In genomic region chr17:44610331-44610730, GRCh38 we compare ENCODE assay signal across 30 cellular contexts. TPM values are rescaled to one million over a fixed set of nuclear protein-coding genes. Genes with fewer than 3 reads are reported as not detected.
A peak's percentile ranks its signal among the peaks of the same experiment; 100 is the strongest.
DNase-seq lines count a peak whose midpoint lies in the region; ATAC-seq, FAIRE-seq and TF ChIP-seq lines count a peak whose summit lies in the region.
"Had no signal": no experiment of that assay in that cellular context is flagged by ENCODE, and none has a peak within 500 bp of the region (broad histone marks: within the 10 kb centered on the region; RNA-seq: fewer than 3 reads in every experiment).

No MANE protein-coding gene starts in this region.

- H3K9me3 ChIP-seq in BLaER1 treated with 17β-estradiol and CSF1 and Interleukin-3, amounts not matched to agents 10 nM and 100 nM (replicated peaks in 1 of 11), result peaks cover 0 to 9% (median 6%) of the 10 kb centered on the region in 11 experiments; a peak in 8 of 22 replicates
- H3K9me3 ChIP-seq in K562 (replicated peaks; ENCODE audit: control insufficient read depth, insufficient read depth, low read depth, low read length) (no peaks in the 10 kb centered on the region), small intestine (ENCODE audit: control insufficient read depth, low read depth) (no peaks in the 10 kb centered on the region)
- H3K9me3 ChIP-seq: gastrocnemius medialis, thoracic aorta had no signal

- no peaks in the 10 kb centered on the region for H3K79me2 ChIP-seq in K562 (ENCODE audit: control insufficient read depth, insufficient read depth, low read length)

- no peak overlapping the region for H2AFZ ChIP-seq in K562 (ENCODE audit: low read depth, low read length)

- H3K36me3 Mint-ChIP-seq in nephron (ENCODE audit: low read depth), result no peaks in the 10 kb centered on the region
- H3K36me3 Mint-ChIP-seq: activated naive CD4-positive, alpha-beta T cell treated with anti-CD3 and anti-CD28 coated beads, Interleukin-2, amount 50 U/mL, for 72 hours; CD8-positive, alpha-beta T cell had no signal

- no peak for TF ChIP-seq POLR2A in K562 (conservative IDR thresholded peaks at IDR 0.05)

- H3K36me3 ChIP-seq in BLaER1 treated with 17β-estradiol and CSF1 and Interleukin-3, amounts not matched to agents 10 nM and 100 nM, result no peaks in the 10 kb centered on the region
- H3K36me3 ChIP-seq in K562 (ENCODE audit: control insufficient read depth, insufficient read depth, low read length), result no peaks in the 10 kb centered on the region
- H3K36me3 ChIP-seq in small intestine (ENCODE audit: control insufficient read depth in 2 of 2, insufficient read depth in 2 of 2, low read length in 2 of 2), result no peaks in the 10 kb centered on the region
- H3K36me3 ChIP-seq: brain microvascular endothelial cell, gastrocnemius medialis, thoracic aorta had no signal

- CTCF ChIA-PET in K562 (lab: Yijun Ruan, JAX; ENCODE audit: low intra/inter-chr PET ratio), result no interaction called here

- FAIRE-seq in K562 (lab: Jason Lieb, UNC) (no peak), small intestine (lab: Jason Lieb, UNC) (no peak)
- FAIRE-seq: endothelial cell of umbilical vein, GM12878, RCC 7860 had no signal

- TF ChIP-seq EP300 in K562 (IDR thresholded peaks at IDR 0.05; ENCODE audit: low read length), result no peak

- ATAC-seq in K562 (no peak), GM21381 (IDR thresholded peaks at IDR 0.05; ENCODE audit: unreplicated experiment) (no peak)
- ATAC-seq: activated naive CD4-positive, alpha-beta T cell treated with anti-CD3 and anti-CD28 coated beads, Interleukin-2, amount 50 U/mL, for 72 hours; CD8-positive, alpha-beta T cell; gastrocnemius medialis; GM12878; HCT116; right cardiac atrium had no signal

- H3K4me1 Mint-ChIP-seq in nephron, result peaks cover 50% of the 10 kb centered on the region
- H3K4me1 Mint-ChIP-seq: activated CD4-positive, alpha-beta T cell treated with anti-CD3 and anti-CD28 coated beads, Interleukin-2, amount 10 ng/mL, durations not matched to agents 7 days and 5 days had no signal

- H3K9ac ChIP-seq in BLaER1 treated with 17β-estradiol and CSF1 and Interleukin-3, amounts not matched to agents 10 nM and 100 nM, result peak overlapping the region in 4 of 11 experiments; percentile 4 to 58 (median 30); a peak in 5 of 22 replicates
- no peak overlapping the region for H3K9ac ChIP-seq in K562 (ENCODE audit: insufficient read depth in 1 of 2, low read depth in 2 of 2, low read length in 2 of 2)

- TF ChIP-seq RAD21 in K562 (CRISPR knock-in tag; conservative IDR thresholded peaks at IDR 0.05 in 1 of 2, IDR thresholded peaks at IDR 0.05 in 1 of 2), result no peak

- peak overlapping the region; percentile 79 to 86 (median 84) for H3K27ac Mint-ChIP-seq in nephron
- H3K27ac Mint-ChIP-seq: activated CD4-positive, alpha-beta T cell treated with anti-CD3 and anti-CD28 coated beads, Interleukin-2, amount 10 ng/mL, durations not matched to agents 7 days and 5 days; activated naive CD4-positive, alpha-beta T cell treated with anti-CD3 and anti-CD28 coated beads, Interleukin-2, amount 50 U/mL, for 72 hours; CD8-positive, alpha-beta T cell; stimulated activated naive CD8-positive, alpha-beta T cell treated with anti-CD3 and anti-CD28 coated beads, Interleukin-15, Interleukin-2, amounts not matched to agents 100 ng/mL and 50 ng/mL, for 24 hours had no signal

- WGBS in K562 (ENCODE audit: insufficient coverage, low coverage, missing lambda C conversion rate), result 7% methylated on average over 4 of the region's 4 CpGs
- 59 to 68% (median 68%) methylated on average over 4 of the region's 4 CpGs for WGBS in small intestine, 3 donors

- H3K27me3 ChIP-seq in BLaER1 treated with 17β-estradiol and CSF1 and Interleukin-3, amounts not matched to agents 10 nM and 100 nM, result no peaks in the 10 kb centered on the region
- H3K27me3 ChIP-seq in K562 (ENCODE audit: control insufficient read depth in 2 of 2, insufficient read depth in 2 of 2, low read length in 2 of 2) (peaks cover 30 to 69% of the 10 kb centered on the region in 2 experiments; a peak in 4 of 5 replicates), small intestine (ENCODE audit: control insufficient read depth in 2 of 2, insufficient read depth in 2 of 2, low read length in 2 of 2) (no peaks in the 10 kb centered on the region)
- H3K27me3 ChIP-seq: brain microvascular endothelial cell had no signal

- H3K4me1 ChIP-seq in BLaER1 treated with 17β-estradiol and CSF1 and Interleukin-3, amounts not matched to agents 10 nM and 100 nM, result peaks cover 45 to 78% (median 67%) of the 10 kb centered on the region in 10 experiments
- H3K4me1 ChIP-seq in K562 (replicated peaks in 1 of 2; ENCODE audit: control insufficient read depth in 2 of 2, insufficient read depth in 2 of 2, low read length in 2 of 2), result no peaks in the 10 kb centered on the region; a peak in 1 of 5 replicates
- no peaks in the 10 kb centered on the region for H3K4me1 ChIP-seq in small intestine (ENCODE audit: control insufficient read depth in 2 of 2, insufficient read depth in 1 of 2, low read depth in 1 of 2, low read length in 1 of 2)
- H3K4me1 ChIP-seq: gastrocnemius medialis had no signal

- H3K9me1 ChIP-seq in K562 (ENCODE audit: control insufficient read depth, insufficient read depth, low read length), result no peaks in the 10 kb centered on the region

- TF ChIP-seq CTCF in K562 (IDR thresholded peaks at IDR 0.05 in 2 of 3, conservative IDR thresholded peaks at IDR 0.05 in 1 of 3; ENCODE audit: insufficient read depth in 2 of 3, low read depth in 1 of 3, low read length in 3 of 3) (no peak), nephron (IDR thresholded peaks at IDR 0.05; ENCODE audit: unreplicated experiment in 3 of 3) (no peak)

- H3K9me3 Mint-ChIP-seq in nephron, result no peaks in the 10 kb centered on the region
- H3K9me3 Mint-ChIP-seq: activated CD4-positive, alpha-beta T cell treated with anti-CD3 and anti-CD28 coated beads, Interleukin-2, amount 10 ng/mL, durations not matched to agents 7 days and 5 days; activated naive CD4-positive, alpha-beta T cell treated with anti-CD3 and anti-CD28 coated beads, Interleukin-2, amount 50 U/mL, for 72 hours; CD8-positive, alpha-beta T cell; stimulated activated naive CD8-positive, alpha-beta T cell treated with anti-CD3 and anti-CD28 coated beads, Interleukin-15, Interleukin-2, amounts not matched to agents 100 ng/mL and 50 ng/mL, for 24 hours had no signal

- BruUV-seq in K562 (replicated peaks; lab: Mats Ljungman, UMichigan), result no TSS peak

- POLR2A ChIA-PET in K562 (lab: Yijun Ruan, JAX), result interaction anchor here (0.6 to 2.5 kb wide), 4 partner anchors 10 to 759 kb away, joined by 3 to 10 read pairs (median 4); no protein-coding TSS in a partner anchor

- no peak overlapping the region for H3K4me3 ChIP-seq in BLaER1 treated with 17β-estradiol and CSF1 and Interleukin-3, amounts not matched to agents 10 nM and 100 nM
- H3K4me3 ChIP-seq in K562, result no peak overlapping the region
- no peak overlapping the region for H3K4me3 ChIP-seq in small intestine (ENCODE audit: low read depth in 1 of 2, low read length in 2 of 2)
- H3K4me3 ChIP-seq: dorsolateral prefrontal cortex, gastrocnemius medialis, GM12878, thoracic aorta had no signal

- intact Hi-C loops in K562 (cut with micrococcal nuclease), result no loop called here

- in situ Hi-C loops in K562 (cut with MboI), result no loop called here

- H3K27ac ChIP-seq in BLaER1 treated with 17β-estradiol and CSF1 and Interleukin-3, amounts not matched to agents 10 nM and 100 nM, result peak overlapping the region in 8 of 11 experiments; percentile 5 to 75 (median 61); a peak in 16 of 22 replicates
- H3K27ac ChIP-seq in K562 (ENCODE audit: extremely low read depth, low read depth, low read length), result no peak overlapping the region
- no peak overlapping the region for H3K27ac ChIP-seq in small intestine (ENCODE audit: low read depth in 1 of 2, low read length in 1 of 2)
- H3K27ac ChIP-seq: brain microvascular endothelial cell, dorsolateral prefrontal cortex, gastrocnemius medialis, thoracic aorta had no signal

- no peaks in the 10 kb centered on the region for H4K20me1 ChIP-seq in BLaER1 treated with 17β-estradiol and CSF1 and Interleukin-3, amounts not matched to agents 10 nM and 100 nM
- no peaks in the 10 kb centered on the region; the same call in 1 of the 2 replicates for H4K20me1 ChIP-seq in K562 (replicated peaks; ENCODE audit: control insufficient read depth, insufficient read depth, low read length)

- H3K4me3 Mint-ChIP-seq in nephron, result peak overlapping the region in 1 of 3 experiments; percentile 21
- H3K4me3 Mint-ChIP-seq: activated CD4-positive, alpha-beta T cell treated with anti-CD3 and anti-CD28 coated beads, Interleukin-2, amount 10 ng/mL, durations not matched to agents 7 days and 5 days; CD8-positive, alpha-beta T cell; stimulated activated naive CD8-positive, alpha-beta T cell treated with anti-CD3 and anti-CD28 coated beads, Interleukin-15, Interleukin-2, amounts not matched to agents 100 ng/mL and 50 ng/mL, for 24 hours had no signal

- H3K27me3 Mint-ChIP-seq in nephron (ENCODE audit: low read depth), result peaks cover 4% of the 10 kb centered on the region

- DNase-seq in NCI-H1092 treated with DMSO at 0.1 percent for 48 hours (lab: John Stamatoyannopoulos, UW), result peak; percentile 81
- DNase-seq in K562 (ENCODE audit: extremely low read depth in 1 of 4, low spot score in 3 of 4), result peak in 1 of 4 experiments; percentile 8
- DNase-seq in small intestine, result no peak
- no peak for DNase-seq in GM03348 (ENCODE audit: low spot score)
- no peak for DNase-seq in effector CD4-positive, alpha-beta T cell
- DNase-seq: activated CD4-positive, alpha-beta T cell treated with anti-CD3 and anti-CD28 coated beads, Interleukin-2, amount 10 ng/mL, durations not matched to agents 7 days and 5 days; activated effector memory CD4-positive, alpha-beta T cell treated with Interleukin-2 at 50 U/mL for 16 hours; activated T-cell treated with anti-CD3 and anti-CD28 coated beads, Interleukin-2, amount 50 U/mL, for 1 hour; amygdala; brain microvascular endothelial cell; CD8-positive, alpha-beta T cell; dorsolateral prefrontal cortex; gastrocnemius medialis; NCI-H1048; NCI-H187; right cardiac atrium; stimulated activated CD4-positive, alpha-beta T cell treated with anti-CD3 and anti-CD28 coated beads, Interleukin-1b, Interleukin-23, amount 100 ng/mL, for 48 hours had no signal

- H3K4me2 ChIP-seq in BLaER1 treated with 17β-estradiol and CSF1 and Interleukin-3, amounts not matched to agents 10 nM and 100 nM, result peak overlapping the region; percentile 52 to 85 (median 72)
- no peak overlapping the region for H3K4me2 ChIP-seq in K562 (ENCODE audit: insufficient read depth, low read length)

RNA-seq across cellular contexts. Expression of gene MEIOC, which starts 45.9 kb away (rescaled TPM):
- not detected in 2 replicates for total RNA-seq in K562 (2011; cell fraction: chromatin; rRNA removed; ENCODE audit: low replicate concordance)
- not detected in 2 replicates for total RNA-seq in K562 (2011; cell fraction: nucleolus; rRNA removed)
- total RNA-seq in K562 (2011; cell fraction: nucleoplasm; rRNA removed), result not detected in 2 replicates
- total RNA-seq in K562 (2014; rRNA removed), result 0.05 TPM in 1 of 2 replicates, not detected in the other
- total RNA-seq in K562 (2014; rRNA removed; fragmentation: Illumina TruSeq; extraction: Trizol), result not detected in 2 replicates
- total RNA-seq in K562 (2015; rRNA removed; fragmentation: Illumina TruSeq; extraction: Trizol), result not detected in 2 replicates
- not detected in 2 replicates for total RNA-seq in K562 (2021)
- not detected in 2 replicates for polyA plus RNA-seq in K562 (2011; rRNA removed)
- 0.01 TPM in 1 of 2 replicates, not detected in the other for polyA plus RNA-seq in K562 (2011; cell fraction: cytosol; rRNA removed)
- polyA plus RNA-seq in K562 (2011; cell fraction: nucleus; rRNA removed), result 0.11 TPM in 1 of 2 replicates, not detected in the other
- 0.04 and 0.07 TPM in 2 replicates for polyA plus RNA-seq in K562 (2012)
- polyA plus RNA-seq in K562 (2014; fragmentation: Illumina TruSeq; extraction: Trizol), result 0.04 TPM in 1 of 2 replicates, not detected in the other
- polyA plus RNA-seq in K562 (2014; fragmentation: Nextera tagmentation; extraction: Ambion mirVana), result under 1 TPM; 0.07 to 0.23 TPM
- not detected in 2 replicates for polyA plus RNA-seq in K562 (2014; rRNA removed)
- not detected in 2 replicates for polyA minus RNA-seq in K562 (2011; rRNA and poly(A)+ RNA removed)
- not detected in 2 replicates for polyA minus RNA-seq in K562 (2011; cell fraction: cytosol; rRNA and poly(A)+ RNA removed)
- polyA minus RNA-seq in K562 (2011; cell fraction: nucleus; rRNA and poly(A)+ RNA removed), result not detected in 2 replicates
- polyA plus RNA-seq in small intestine, result under 1 TPM in 1 of 3 donors, not detected in 2; 0.06 TPM
- total RNA-seq: A673; CD8-positive, alpha-beta T cell; cerebellum; gastrocnemius medialis; lung microvascular endothelial cell; thoracic aorta had no signal

RNA-seq across cellular contexts. Expression of gene FZD2, which starts 53.0 kb away (rescaled TPM):
- 1.3 and 4.1 TPM in 2 replicates for total RNA-seq in K562 (2011; cell fraction: chromatin; rRNA removed; ENCODE audit: low replicate concordance)
- total RNA-seq in K562 (2011; cell fraction: nucleolus; rRNA removed), result 7.2 and 8.2 TPM in 2 replicates
- total RNA-seq in K562 (2011; cell fraction: nucleoplasm; rRNA removed), result 2.8 and 3.5 TPM in 2 replicates
- total RNA-seq in K562 (2014; rRNA removed) (1.1 and 1.2 TPM in 2 replicates), K562 (2014; rRNA removed; fragmentation: Illumina TruSeq; extraction: Trizol) (0.10 and 0.11 TPM in 2 replicates), K562 (2015; rRNA removed; fragmentation: Illumina TruSeq; extraction: Trizol) (0.68 and 1.1 TPM in 2 replicates), K562 (2021) (3.5 and 3.7 TPM in 2 replicates)
- polyA plus RNA-seq in K562 (2011; rRNA removed) (1.8 and 3.1 TPM in 2 replicates), K562 (2014; fragmentation: Illumina TruSeq; extraction: Trizol) (0.31 and 1.5 TPM in 2 replicates), K562 (2014; fragmentation: Nextera tagmentation; extraction: Ambion mirVana) (under 1 TPM in 1 of 2 experiments, not detected in 1; 0.03 TPM), K562 (2014; rRNA removed) (2.1 and 4.5 TPM in 2 replicates), small intestine (under 1 TPM in 1 of 3 donors, not detected in 2; 0.79 TPM)
- polyA plus RNA-seq in K562 (2011; cell fraction: cytosol; rRNA removed), result 6.1 and 11.5 TPM in 2 replicates
- 4.8 and 5.5 TPM in 2 replicates for polyA plus RNA-seq in K562 (2011; cell fraction: nucleus; rRNA removed)
- polyA plus RNA-seq in K562 (2012), result 2.8 and 5.2 TPM in 2 replicates
- polyA minus RNA-seq in K562 (2011; rRNA and poly(A)+ RNA removed), result 1.1 and 2.1 TPM in 2 replicates
- 4.9 and 6.1 TPM in 2 replicates for polyA minus RNA-seq in K562 (2011; cell fraction: cytosol; rRNA and poly(A)+ RNA removed)
- polyA minus RNA-seq in K562 (2011; cell fraction: nucleus; rRNA and poly(A)+ RNA removed), result 2.3 and 3.8 TPM in 2 replicates
- total RNA-seq: CD8-positive, alpha-beta T cell had no signal

Comparison
In these comparisons a context has a peak if more than half of its experiments do, and no peak if none do; other contexts are left out.
1. H3K27ac ChIP-seq: peak in BLaER1 treated with 17β-estradiol and CSF1 and Interleukin-3, amounts not matched to agents 10 nM and 100 nM (8 of 11); none in K562 (single experiment) and small intestine (0 of 2).